15 cellular contexts compared by ENCODE assay signal in genomic region chr19:10235003-10235402, GRCh38. TPM values are rescaled to one million over a fixed set of nuclear protein-coding genes. Genes with fewer than 3 reads are reported as not detected.
DNase-seq lines count a peak whose midpoint lies in the region; ATAC-seq, FAIRE-seq and TF ChIP-seq lines count a peak whose summit lies in the region.
"Had no signal": no experiment of that assay in that cellular context is flagged by ENCODE, and none has a peak within 500 bp of the region (broad histone marks: within the 10 kb centered on the region; RNA-seq: fewer than 3 reads in every experiment).

No MANE protein-coding gene starts in this region.

- no TSS peak for BruUV-seq in K562 (replicated peaks; lab: Mats Ljungman, UMichigan)

- intact Hi-C loops in K562 (cut with micrococcal nuclease) (no loop called here), pancreas (cut with DNase I) (no loop called here)

- H3K9me3 ChIP-seq in K562 (replicated peaks; ENCODE audit: control insufficient read depth, insufficient read depth, low read depth, low read length): no peaks in the 10 kb centered on the region
- H3K9me3 ChIP-seq in pancreas: no peaks in the 10 kb centered on the region
- H3K9me3 ChIP-seq: uterus had no signal

- H4K20me1 ChIP-seq in K562 (replicated peaks; ENCODE audit: control insufficient read depth, insufficient read depth, low read length): no peaks in the 10 kb centered on the region

- no peaks in the 10 kb centered on the region for H3K27me3 Mint-ChIP-seq in activated CD8-positive, alpha-beta memory T cell treated with anti-CD3 and anti-CD28 coated beads, Interleukin-2, amount 10 ng/mL, durations not matched to agents 7 days and 5 days
- H3K27me3 Mint-ChIP-seq in IgD-negative memory B cell (no peaks in the 10 kb centered on the region), nephron (ENCODE audit: low read depth) (no peaks in the 10 kb centered on the region)

- no peak overlapping the region for H3K4me3 ChIP-seq in K562
- no peak overlapping the region for H3K4me3 ChIP-seq in pancreas
- H3K4me3 ChIP-seq: uterus had no signal

- no peak overlapping the region for H3K4me3 Mint-ChIP-seq in activated CD8-positive, alpha-beta memory T cell treated with anti-CD3 and anti-CD28 coated beads, Interleukin-2, amount 10 ng/mL, durations not matched to agents 7 days and 5 days
- H3K4me3 Mint-ChIP-seq in IgD-negative memory B cell: peak overlapping the region in 2 of 4 donors; percentile 58 to 63
- peak overlapping the region in 1 of 3 experiments; percentile 40 for H3K4me3 Mint-ChIP-seq in nephron
- H3K4me3 Mint-ChIP-seq: neural crest cell, WTC11 had no signal

- peaks cover 19 to 35% of the 10 kb centered on the region in 2 experiments for H3K4me1 ChIP-seq in K562 (replicated peaks in 1 of 2; ENCODE audit: control insufficient read depth in 2 of 2, insufficient read depth in 2 of 2, low read length in 2 of 2)
- no peaks in the 10 kb centered on the region for H3K4me1 ChIP-seq in pancreas
- H3K4me1 ChIP-seq: uterus had no signal

- 90% methylated on average over 4 of the region's 4 CpGs for WGBS in K562 (ENCODE audit: insufficient coverage, low coverage, missing lambda C conversion rate)
- 66 to 83% methylated on average over 4 of the region's 4 CpGs for WGBS in pancreas, 2 donors

- POLR2A ChIA-PET in K562 (lab: Yijun Ruan, JAX): no interaction called here

- TF ChIP-seq CTCF in K562 (IDR thresholded peaks at IDR 0.05 in 2 of 3, conservative IDR thresholded peaks at IDR 0.05 in 1 of 3; ENCODE audit: insufficient read depth in 2 of 3, low read depth in 1 of 3, low read length in 3 of 3) (no peak), nephron (IDR thresholded peaks at IDR 0.05; ENCODE audit: unreplicated experiment in 3 of 3) (no peak), pancreas (IDR thresholded peaks at IDR 0.05) (no peak)

- TF ChIP-seq EP300 in K562 (IDR thresholded peaks at IDR 0.05; ENCODE audit: low read length): no peak

- no peak for TF ChIP-seq RAD21 in K562 (CRISPR knock-in tag; conservative IDR thresholded peaks at IDR 0.05 in 1 of 2, IDR thresholded peaks at IDR 0.05 in 1 of 2)

- H3K27me3 ChIP-seq in K562 (ENCODE audit: control insufficient read depth in 2 of 2, insufficient read depth in 2 of 2, low read length in 2 of 2) (no peaks in the 10 kb centered on the region), pancreas (no peaks in the 10 kb centered on the region)
- H3K27me3 ChIP-seq: uterus had no signal

- H2AFZ ChIP-seq in K562 (ENCODE audit: low read depth, low read length): no peak overlapping the region

- no peaks in the 10 kb centered on the region for H3K9me1 ChIP-seq in K562 (ENCODE audit: control insufficient read depth, insufficient read depth, low read length)

- FAIRE-seq in K562 (lab: Jason Lieb, UNC) (peak; percentile 11), pancreas (lab: Jason Lieb, UNC) (no peak)

- DNase-seq in activated CD8-positive, alpha-beta memory T cell treated with anti-CD3 and anti-CD28 coated beads, Interleukin-2, amount 10 ng/mL, durations not matched to agents 7 days and 5 days: no peak
- no peak for DNase-seq in activated CD8-positive, alpha-beta memory T cell treated with anti-CD3 and anti-CD28 coated beads, Interleukin-2, amount 50 U/mL, for 4 hours
- DNase-seq in K562 (ENCODE audit: extremely low read depth in 1 of 4, low spot score in 3 of 4) (no peak), NCI-H526 (lab: John Stamatoyannopoulos, UW) (no peak), NCI-H187 (lab: John Stamatoyannopoulos, UW) (no peak), pancreas (no peak)
- DNase-seq: ACHN, dermis blood vessel endothelial cell, erythroblast, uterus had no signal

- CTCF ChIA-PET in activated CD8-positive, alpha-beta memory T cell treated with anti-CD3 and anti-CD28 coated beads, Interleukin-2, amount 10 ng/mL, durations not matched to agents 7 days and 5 days (lab: Charles Lee): interaction anchor here (4.0 kb wide), 1 partner anchor 16 kb away, joined by 53 read pairs; the partner anchor contains the start of gene MRPL4
- CTCF ChIA-PET in K562 (lab: Yijun Ruan, JAX; ENCODE audit: low intra/inter-chr PET ratio): no interaction called here

- no peaks in the 10 kb centered on the region for H3K36me3 Mint-ChIP-seq in activated CD8-positive, alpha-beta memory T cell treated with anti-CD3 and anti-CD28 coated beads, Interleukin-2, amount 10 ng/mL, durations not matched to agents 7 days and 5 days
- H3K36me3 Mint-ChIP-seq in IgD-negative memory B cell (no peaks in the 10 kb centered on the region), nephron (ENCODE audit: low read depth) (no peaks in the 10 kb centered on the region)
- H3K36me3 Mint-ChIP-seq: WTC11 had no signal

- in situ Hi-C loops in K562 (cut with MboI): no loop called here

- peaks cover 34% of the 10 kb centered on the region for H3K4me1 Mint-ChIP-seq in activated CD8-positive, alpha-beta memory T cell treated with anti-CD3 and anti-CD28 coated beads, Interleukin-2, amount 10 ng/mL, durations not matched to agents 7 days and 5 days
- H3K4me1 Mint-ChIP-seq in IgD-negative memory B cell (peaks cover 27 to 38% (median 31%) of the 10 kb centered on the region in 3 donors), nephron (peaks cover 32% of the 10 kb centered on the region)

- H3K4me2 ChIP-seq in K562 (ENCODE audit: insufficient read depth, low read length): no peak overlapping the region

- no peaks in the 10 kb centered on the region for H3K9me3 Mint-ChIP-seq in activated CD8-positive, alpha-beta memory T cell treated with anti-CD3 and anti-CD28 coated beads, Interleukin-2, amount 10 ng/mL, durations not matched to agents 7 days and 5 days (ENCODE audit: low read depth)
- H3K9me3 Mint-ChIP-seq in IgD-negative memory B cell (no peaks in the 10 kb centered on the region), nephron (no peaks in the 10 kb centered on the region)
- H3K9me3 Mint-ChIP-seq: neural crest cell, WTC11 had no signal

- H3K9ac ChIP-seq in K562 (ENCODE audit: insufficient read depth in 1 of 2, low read depth in 2 of 2, low read length in 2 of 2): no peak overlapping the region

- H3K79me2 ChIP-seq in K562 (ENCODE audit: control insufficient read depth, insufficient read depth, low read length): peaks cover 10% of the 10 kb centered on the region; the same call in 2 of the 3 replicates

- no peaks in the 10 kb centered on the region for H3K36me3 ChIP-seq in K562 (ENCODE audit: control insufficient read depth, insufficient read depth, low read length)
- no peaks in the 10 kb centered on the region for H3K36me3 ChIP-seq in pancreas
- H3K36me3 ChIP-seq: uterus had no signal

- no peak overlapping the region for H3K27ac ChIP-seq in K562 (ENCODE audit: extremely low read depth, low read depth, low read length)
- no peak overlapping the region for H3K27ac ChIP-seq in pancreas

- TF ChIP-seq POLR2A in K562 (conservative IDR thresholded peaks at IDR 0.05): no peak

- peak overlapping the region; percentile 36 for H3K27ac Mint-ChIP-seq in activated CD8-positive, alpha-beta memory T cell treated with anti-CD3 and anti-CD28 coated beads, Interleukin-2, amount 10 ng/mL, durations not matched to agents 7 days and 5 days
- H3K27ac Mint-ChIP-seq in IgD-negative memory B cell: peak overlapping the region in 2 of 3 donors; percentile 98 to 100
- peak overlapping the region; percentile 97 to 99 (median 98) for H3K27ac Mint-ChIP-seq in nephron
- H3K27ac Mint-ChIP-seq: WTC11 had no signal

- ATAC-seq in activated CD8-positive, alpha-beta memory T cell treated with anti-CD3 and anti-CD28 coated beads, Interleukin-2, amount 10 ng/mL, durations not matched to agents 7 days and 5 days: no peak
- ATAC-seq in K562 (no peak), pancreas (no peak)
- ATAC-seq: WTC11 had no signal

RNA-seq across cellular contexts. Expression of gene S1PR2, which starts 3.9 kb away (rescaled TPM):
- total RNA-seq in activated CD8-positive, alpha-beta memory T cell treated with anti-CD3 and anti-CD28 coated beads, Interleukin-2, amount 10 ng/mL, durations not matched to agents 7 days and 5 days: 1 to 10 TPM; 6.1 to 8.5 TPM
- 0.20 TPM for polyA plus RNA-seq in IgD-negative memory B cell
- 6.5 and 16.7 TPM in 2 replicates for total RNA-seq in K562 (2011; cell fraction: chromatin; rRNA removed; ENCODE audit: low replicate concordance)
- 14.1 and 14.8 TPM in 2 replicates for total RNA-seq in K562 (2011; cell fraction: nucleolus; rRNA removed)
- total RNA-seq in K562 (2011; cell fraction: nucleoplasm; rRNA removed): 9.9 and 11.3 TPM in 2 replicates
- total RNA-seq in K562 (2014; rRNA removed): 2.0 and 2.5 TPM in 2 replicates
- 1.3 and 1.5 TPM in 2 replicates for total RNA-seq in K562 (2014; rRNA removed; fragmentation: Illumina TruSeq; extraction: Trizol)
- 1.9 and 2.0 TPM in 2 replicates for total RNA-seq in K562 (2015; rRNA removed; fragmentation: Illumina TruSeq; extraction: Trizol)
- 3.8 and 3.9 TPM in 2 replicates for total RNA-seq in K562 (2021)
- polyA plus RNA-seq in K562 (2011; rRNA removed): 1.5 and 2.1 TPM in 2 replicates
- 2.7 and 4.7 TPM in 2 replicates for polyA plus RNA-seq in K562 (2011; cell fraction: cytosol; rRNA removed)
- polyA plus RNA-seq in K562 (2011; cell fraction: nucleus; rRNA removed): 2.1 and 2.9 TPM in 2 replicates
- polyA plus RNA-seq in K562 (2012): 1.1 and 1.2 TPM in 2 replicates
- 1.6 TPM in 2 replicates for polyA plus RNA-seq in K562 (2014; fragmentation: Illumina TruSeq; extraction: Trizol)
- polyA plus RNA-seq in K562 (2014; fragmentation: Nextera tagmentation; extraction: Ambion mirVana): 1 to 10 TPM; 1.9 to 2.2 TPM
- polyA plus RNA-seq in K562 (2014; rRNA removed): 1.9 and 2.0 TPM in 2 replicates
- polyA minus RNA-seq in K562 (2011; rRNA and poly(A)+ RNA removed): 2.5 and 3.3 TPM in 2 replicates
- 3.3 and 3.4 TPM in 2 replicates for polyA minus RNA-seq in K562 (2011; cell fraction: cytosol; rRNA and poly(A)+ RNA removed)
- polyA minus RNA-seq in K562 (2011; cell fraction: nucleus; rRNA and poly(A)+ RNA removed): 1.6 and 2.2 TPM in 2 replicates
- total RNA-seq in pancreas: 1 to 10 TPM; 1.9 to 4.8 (median 3.0) TPM
- 1 to 10 TPM; 1.6 to 2.0 TPM for polyA plus RNA-seq in pancreas

RNA-seq across cellular contexts. Expression of gene MRPL4, which starts 17.0 kb away (rescaled TPM):
- 100 to 1,000 TPM in 1 of 2 experiments, 10 to 100 TPM in 1; 85.4 to 112 TPM for total RNA-seq in activated CD8-positive, alpha-beta memory T cell treated with anti-CD3 and anti-CD28 coated beads, Interleukin-2, amount 10 ng/mL, durations not matched to agents 7 days and 5 days
- polyA plus RNA-seq in IgD-negative memory B cell (48.8 TPM), K562 (2011; rRNA removed) (44.2 and 64.0 TPM in 2 replicates), K562 (2014; fragmentation: Illumina TruSeq; extraction: Trizol) (71.2 and 153 TPM in 2 replicates), K562 (2014; fragmentation: Nextera tagmentation; extraction: Ambion mirVana) (1 to 10 TPM; 1.4 to 5.0 TPM), K562 (2014; rRNA removed) (178 and 184 TPM in 2 replicates), pancreas (10 to 100 TPM; 23.5 to 34.4 TPM)
- total RNA-seq in K562 (2011; cell fraction: chromatin; rRNA removed; ENCODE audit: low replicate concordance): 75.4 and 154 TPM in 2 replicates
- 118 and 119 TPM in 2 replicates for total RNA-seq in K562 (2011; cell fraction: nucleolus; rRNA removed)
- 109 and 125 TPM in 2 replicates for total RNA-seq in K562 (2011; cell fraction: nucleoplasm; rRNA removed)
- total RNA-seq in K562 (2014; rRNA removed) (239 and 297 TPM in 2 replicates), K562 (2014; rRNA removed; fragmentation: Illumina TruSeq; extraction: Trizol) (12.3 and 20.8 TPM in 2 replicates), K562 (2015; rRNA removed; fragmentation: Illumina TruSeq; extraction: Trizol) (64.9 and 69.9 TPM in 2 replicates), K562 (2021) (198 and 204 TPM in 2 replicates), pancreas (10 to 100 TPM in 4 of 6 donors, 1 to 10 TPM in 2; 9.9 to 17.6 (median 14.9) TPM)
- 115 and 258 TPM in 2 replicates for polyA plus RNA-seq in K562 (2011; cell fraction: cytosol; rRNA removed)
- 132 and 192 TPM in 2 replicates for polyA plus RNA-seq in K562 (2011; cell fraction: nucleus; rRNA removed)
- 125 and 156 TPM in 2 replicates for polyA plus RNA-seq in K562 (2012)
- polyA minus RNA-seq in K562 (2011; rRNA and poly(A)+ RNA removed): 17.9 and 18.5 TPM in 2 replicates
- polyA minus RNA-seq in K562 (2011; cell fraction: cytosol; rRNA and poly(A)+ RNA removed): 40.0 and 52.5 TPM in 2 replicates
- 25.0 and 33.0 TPM in 2 replicates for polyA minus RNA-seq in K562 (2011; cell fraction: nucleus; rRNA and poly(A)+ RNA removed)

RNA-seq across cellular contexts. Expression of gene ICAM1, which starts 35.9 kb away (rescaled TPM):
- 10 to 100 TPM; 17.7 to 31.5 TPM for total RNA-seq in activated CD8-positive, alpha-beta memory T cell treated with anti-CD3 and anti-CD28 coated beads, Interleukin-2, amount 10 ng/mL, durations not matched to agents 7 days and 5 days
- polyA plus RNA-seq in IgD-negative memory B cell (9.2 TPM), K562 (2011; rRNA removed) (13.1 and 21.4 TPM in 2 replicates), K562 (2014; fragmentation: Illumina TruSeq; extraction: Trizol) (24.4 and 29.9 TPM in 2 replicates), K562 (2014; fragmentation: Nextera tagmentation; extraction: Ambion mirVana) (1 to 10 TPM; 2.3 to 2.4 TPM), K562 (2014; rRNA removed) (13.4 TPM in 2 replicates), pancreas (10 to 100 TPM in 1 of 2 donors, 1 to 10 TPM in 1; 7.2 to 13.5 TPM)
- total RNA-seq in K562 (2011; cell fraction: chromatin; rRNA removed; ENCODE audit: low replicate concordance): 41.5 and 107 TPM in 2 replicates
- total RNA-seq in K562 (2011; cell fraction: nucleolus; rRNA removed): 83.4 and 99.6 TPM in 2 replicates
- total RNA-seq in K562 (2011; cell fraction: nucleoplasm; rRNA removed): 76.3 and 76.6 TPM in 2 replicates
- total RNA-seq in K562 (2014; rRNA removed) (17.4 and 26.0 TPM in 2 replicates), K562 (2014; rRNA removed; fragmentation: Illumina TruSeq; extraction: Trizol) (11.9 and 12.1 TPM in 2 replicates), K562 (2015; rRNA removed; fragmentation: Illumina TruSeq; extraction: Trizol) (23.6 and 24.1 TPM in 2 replicates), K562 (2021) (22.3 and 22.6 TPM in 2 replicates), pancreas (10 to 100 TPM in 2 of 6 donors, 1 to 10 TPM in 4; 2.2 to 32.4 (median 5.7) TPM)
- 20.2 and 23.1 TPM in 2 replicates for polyA plus RNA-seq in K562 (2011; cell fraction: cytosol; rRNA removed)
- 17.5 and 30.7 TPM in 2 replicates for polyA plus RNA-seq in K562 (2011; cell fraction: nucleus; rRNA removed)
- 22.4 and 63.2 TPM in 2 replicates for polyA plus RNA-seq in K562 (2012)
- polyA minus RNA-seq in K562 (2011; rRNA and poly(A)+ RNA removed): 19.6 and 21.5 TPM in 2 replicates
- 21.5 and 23.8 TPM in 2 replicates for polyA minus RNA-seq in K562 (2011; cell fraction: cytosol; rRNA and poly(A)+ RNA removed)
- polyA minus RNA-seq in K562 (2011; cell fraction: nucleus; rRNA and poly(A)+ RNA removed): 13.8 and 17.4 TPM in 2 replicates

RNA-seq across cellular contexts. Expression of gene DNMT1, which starts 40.2 kb away (rescaled TPM):
- 100 to 1,000 TPM; 433 to 500 TPM for total RNA-seq in activated CD8-positive, alpha-beta memory T cell treated with anti-CD3 and anti-CD28 coated beads, Interleukin-2, amount 10 ng/mL, durations not matched to agents 7 days and 5 days
- polyA plus RNA-seq in IgD-negative memory B cell: 74.6 TPM
- 743 and 899 TPM in 2 replicates for total RNA-seq in K562 (2011; cell fraction: chromatin; rRNA removed; ENCODE audit: low replicate concordance)
- total RNA-seq in K562 (2011; cell fraction: nucleolus; rRNA removed): 373 and 377 TPM in 2 replicates
- total RNA-seq in K562 (2011; cell fraction: nucleoplasm; rRNA removed): 405 and 438 TPM in 2 replicates
- 121 and 133 TPM in 2 replicates for total RNA-seq in K562 (2014; rRNA removed)
- total RNA-seq in K562 (2014; rRNA removed; fragmentation: Illumina TruSeq; extraction: Trizol): 104 and 131 TPM in 2 replicates
- total RNA-seq in K562 (2015; rRNA removed; fragmentation: Illumina TruSeq; extraction: Trizol): 80.1 and 84.8 TPM in 2 replicates
- total RNA-seq in K562 (2021): 261 and 271 TPM in 2 replicates
- polyA plus RNA-seq in K562 (2011; rRNA removed): 88.6 and 150 TPM in 2 replicates
- polyA plus RNA-seq in K562 (2011; cell fraction: cytosol; rRNA removed): 48.0 and 61.3 TPM in 2 replicates
- 345 and 363 TPM in 2 replicates for polyA plus RNA-seq in K562 (2011; cell fraction: nucleus; rRNA removed)
- polyA plus RNA-seq in K562 (2012): 147 and 255 TPM in 2 replicates
- 163 and 181 TPM in 2 replicates for polyA plus RNA-seq in K562 (2014; fragmentation: Illumina TruSeq; extraction: Trizol)
- polyA plus RNA-seq in K562 (2014; fragmentation: Nextera tagmentation; extraction: Ambion mirVana): 100 to 1,000 TPM in 1 of 2 experiments, 10 to 100 TPM in 1; 95.0 to 159 TPM
- 111 and 126 TPM in 2 replicates for polyA plus RNA-seq in K562 (2014; rRNA removed)
- 116 and 118 TPM in 2 replicates for polyA minus RNA-seq in K562 (2011; rRNA and poly(A)+ RNA removed)
- 97.3 and 133 TPM in 2 replicates for polyA minus RNA-seq in K562 (2011; cell fraction: cytosol; rRNA and poly(A)+ RNA removed)
- polyA minus RNA-seq in K562 (2011; cell fraction: nucleus; rRNA and poly(A)+ RNA removed): 89.7 and 106 TPM in 2 replicates
- 10 to 100 TPM; 11.4 to 27.5 (median 15.4) TPM for total RNA-seq in pancreas
- 10 to 100 TPM; 26.4 to 28.7 TPM for polyA plus RNA-seq in pancreas

RNA-seq across cellular contexts. Expression of gene ICAM4, which starts 51.8 kb away (rescaled TPM):
- under 1 TPM; 0.89 to 0.99 TPM for total RNA-seq in activated CD8-positive, alpha-beta memory T cell treated with anti-CD3 and anti-CD28 coated beads, Interleukin-2, amount 10 ng/mL, durations not matched to agents 7 days and 5 days
- polyA plus RNA-seq in IgD-negative memory B cell: 0.81 TPM
- total RNA-seq in K562 (2011; cell fraction: chromatin; rRNA removed; ENCODE audit: low replicate concordance): 14.7 and 49.5 TPM in 2 replicates
- 93.9 and 101 TPM in 2 replicates for total RNA-seq in K562 (2011; cell fraction: nucleolus; rRNA removed)
- total RNA-seq in K562 (2011; cell fraction: nucleoplasm; rRNA removed): 52.0 and 56.5 TPM in 2 replicates
- 86.1 and 93.8 TPM in 2 replicates for total RNA-seq in K562 (2014; rRNA removed)
- total RNA-seq in K562 (2014; rRNA removed; fragmentation: Illumina TruSeq; extraction: Trizol): 18.9 and 20.3 TPM in 2 replicates
- total RNA-seq in K562 (2015; rRNA removed; fragmentation: Illumina TruSeq; extraction: Trizol): 42.0 and 43.4 TPM in 2 replicates
- total RNA-seq in K562 (2021): 62.6 and 65.5 TPM in 2 replicates
- 29.5 and 34.4 TPM in 2 replicates for polyA plus RNA-seq in K562 (2011; rRNA removed)
- 49.4 and 120 TPM in 2 replicates for polyA plus RNA-seq in K562 (2011; cell fraction: cytosol; rRNA removed)
- polyA plus RNA-seq in K562 (2011; cell fraction: nucleus; rRNA removed): 11.2 and 16.0 TPM in 2 replicates
- polyA plus RNA-seq in K562 (2012): 69.5 and 104 TPM in 2 replicates
- polyA plus RNA-seq in K562 (2014; fragmentation: Illumina TruSeq; extraction: Trizol): 21.0 and 45.3 TPM in 2 replicates
- 10 to 100 TPM; 14.1 to 29.6 TPM for polyA plus RNA-seq in K562 (2014; fragmentation: Nextera tagmentation; extraction: Ambion mirVana)
- 83.8 and 96.6 TPM in 2 replicates for polyA plus RNA-seq in K562 (2014; rRNA removed)
- 5.9 and 9.1 TPM in 2 replicates for polyA minus RNA-seq in K562 (2011; rRNA and poly(A)+ RNA removed)
- polyA minus RNA-seq in K562 (2011; cell fraction: cytosol; rRNA and poly(A)+ RNA removed): 18.7 and 19.2 TPM in 2 replicates
- 13.2 and 16.6 TPM in 2 replicates for polyA minus RNA-seq in K562 (2011; cell fraction: nucleus; rRNA and poly(A)+ RNA removed)
- under 1 TPM in 5 of 6 donors, not detected in 1; 0.13 to 0.56 (median 0.20) TPM for total RNA-seq in pancreas
- under 1 TPM in 1 of 2 donors, not detected in 1; 0.27 TPM for polyA plus RNA-seq in pancreas
- total RNA-seq: HT1080, neural crest cell had no signal

Comparison
In these comparisons a context has a peak if more than half of its experiments do, and no peak if none do; other contexts are left out.
1. H3K27ac Mint-ChIP-seq: peak in every context shown above with its lines; median percentile 99 in IgD-negative memory B cell; 98 in nephron; 36 in activated CD8-positive, alpha-beta memory T cell treated with anti-CD3 and anti-CD28 coated beads, Interleukin-2, amount 10 ng/mL, durations not matched to agents 7 days and 5 days.